8 cellular contexts compared by ENCODE assay signal in the genomic region with DNA sequence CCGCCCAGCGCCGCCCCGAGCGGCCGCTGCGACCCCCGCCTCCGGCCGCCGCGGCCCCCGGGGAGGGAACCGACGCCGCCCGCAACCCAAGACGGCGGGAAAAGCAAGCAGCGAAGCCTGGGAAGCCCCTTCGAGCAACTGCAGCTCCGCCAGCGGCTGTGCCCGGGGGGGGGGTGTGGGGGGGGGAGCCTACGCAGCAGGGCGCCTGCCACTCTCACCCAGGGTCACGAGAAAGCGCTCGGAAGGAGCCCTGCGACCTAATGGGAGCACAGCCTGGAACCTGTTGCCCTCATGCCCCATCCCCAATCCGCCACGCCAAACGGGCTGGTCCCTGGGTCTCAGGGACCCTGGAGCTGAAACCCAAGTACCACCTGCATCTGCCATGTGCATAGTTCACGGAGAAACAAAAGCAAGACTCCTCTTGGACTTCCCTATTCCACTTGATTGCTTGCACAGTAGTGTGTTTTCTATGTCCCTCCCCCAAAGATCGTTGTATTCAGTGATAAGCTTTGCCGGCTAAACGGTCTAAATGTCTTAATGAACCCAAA. TPM values are rescaled to one million over a fixed set of nuclear protein-coding genes. Genes with fewer than 3 reads are reported as not detected.
A peak's percentile ranks its signal among the peaks of the same experiment; 100 is the strongest.
DNase-seq lines count a peak whose midpoint lies in the region; ATAC-seq and TF ChIP-seq lines count a peak whose summit lies in the region.

No MANE protein-coding gene starts in this region.

- H3K4me1 Mint-ChIP-seq in activated CD4-positive, alpha-beta T cell treated with anti-CD3 and anti-CD28 coated beads, Interleukin-2, amount 10 ng/mL, durations not matched to agents 24 days and 14 days, result peaks cover 15% of the 10 kb centered on the region
- peaks cover 16% of the 10 kb centered on the region for H3K4me1 Mint-ChIP-seq in central memory CD8-positive, alpha-beta T cell
- H3K4me1 Mint-ChIP-seq in osteocyte (ENCODE audit: unreplicated experiment), result peaks cover 4% of the 10 kb centered on the region

- H3K27ac ChIP-seq in foreskin keratinocyte, result no peak overlapping the region

- intact Hi-C loops in activated CD4-positive, alpha-beta T cell treated with anti-CD3 and anti-CD28 coated beads, Interleukin-2, amount 10 ng/mL, durations not matched to agents 24 days and 14 days (cut with micrococcal nuclease), result no loop called here

- peaks cover 2% of the 10 kb centered on the region for H3K36me3 Mint-ChIP-seq in activated CD4-positive, alpha-beta T cell treated with anti-CD3 and anti-CD28 coated beads, Interleukin-2, amount 10 ng/mL, durations not matched to agents 24 days and 14 days (ENCODE audit: low read depth)
- H3K36me3 Mint-ChIP-seq in central memory CD8-positive, alpha-beta T cell (ENCODE audit: insufficient read depth), result peaks cover 2% of the 10 kb centered on the region
- H3K36me3 Mint-ChIP-seq in osteocyte (ENCODE audit: unreplicated experiment), result no peaks in the 10 kb centered on the region

- peak; percentile 24 for ATAC-seq in central memory CD8-positive, alpha-beta T cell (replicated peaks; ENCODE audit: extremely low read depth, poor library complexity, severe bottlenecking)
- ATAC-seq in foreskin keratinocyte, result no peak

- H3K27ac Mint-ChIP-seq in activated CD4-positive, alpha-beta T cell treated with anti-CD3 and anti-CD28 coated beads, Interleukin-2, amount 10 ng/mL, durations not matched to agents 24 days and 14 days, result peak overlapping the region; percentile 67
- H3K27ac Mint-ChIP-seq in central memory CD8-positive, alpha-beta T cell (ENCODE audit: low read depth), result peak overlapping the region; percentile 83
- no peak overlapping the region for H3K27ac Mint-ChIP-seq in osteocyte (ENCODE audit: unreplicated experiment)

- peak overlapping the region; percentile 78 for H3K4me3 Mint-ChIP-seq in activated CD4-positive, alpha-beta T cell treated with anti-CD3 and anti-CD28 coated beads, Interleukin-2, amount 10 ng/mL, durations not matched to agents 24 days and 14 days
- H3K4me3 Mint-ChIP-seq in central memory CD8-positive, alpha-beta T cell, result peak overlapping the region; percentile 83
- H3K4me3 Mint-ChIP-seq in osteocyte (ENCODE audit: unreplicated experiment), result peak overlapping the region; percentile 65

- no peaks in the 10 kb centered on the region for H3K9me3 Mint-ChIP-seq in activated CD4-positive, alpha-beta T cell treated with anti-CD3 and anti-CD28 coated beads, Interleukin-2, amount 10 ng/mL, durations not matched to agents 24 days and 14 days
- H3K9me3 Mint-ChIP-seq in central memory CD8-positive, alpha-beta T cell, result no peaks in the 10 kb centered on the region
- no peaks in the 10 kb centered on the region for H3K9me3 Mint-ChIP-seq in osteocyte (ENCODE audit: unreplicated experiment)

- TF ChIP-seq CTCF in osteocyte (IDR thresholded peaks at IDR 0.05), result no peak
- no peak for TF ChIP-seq CTCF in foreskin keratinocyte (conservative IDR thresholded peaks at IDR 0.05)

- peak; percentile 44 for DNase-seq in activated CD4-positive, alpha-beta T cell treated with anti-CD3 and anti-CD28 coated beads, Interleukin-2, amount 10 ng/mL, durations not matched to agents 24 days and 14 days
- no peak for DNase-seq in activated CD4-positive, alpha-beta T cell treated with anti-CD3 and anti-CD28 coated beads, Interleukin-2, amount 50 U/mL, for 1 hour
- DNase-seq in NCI-H748 (lab: John Stamatoyannopoulos, UW; ENCODE audit: unreplicated experiment) (peak; percentile 20), osteocyte (ENCODE audit: extremely low spot score, unreplicated experiment) (no peak), cerebellar cortex (ENCODE audit: low spot score) (no peak), foreskin keratinocyte (no peak)
- DNase-seq in central memory CD8-positive, alpha-beta T cell (ENCODE audit: low spot score in 2 of 2), result no peak
- DNase-seq in effector CD4-positive, alpha-beta T cell, result no peak

- peaks cover 35% of the 10 kb centered on the region for H3K27me3 ChIP-seq in foreskin keratinocyte

- peaks cover 5% of the 10 kb centered on the region for H3K27me3 Mint-ChIP-seq in activated CD4-positive, alpha-beta T cell treated with anti-CD3 and anti-CD28 coated beads, Interleukin-2, amount 10 ng/mL, durations not matched to agents 24 days and 14 days
- no peaks in the 10 kb centered on the region for H3K27me3 Mint-ChIP-seq in central memory CD8-positive, alpha-beta T cell
- peaks cover 8% of the 10 kb centered on the region for H3K27me3 Mint-ChIP-seq in osteocyte (ENCODE audit: unreplicated experiment)

- no peaks in the 10 kb centered on the region for H3K4me1 ChIP-seq in foreskin keratinocyte

RNA-seq across cellular contexts. Expression of gene GAB3, which starts 0.3 kb away (rescaled TPM):
- 3.5 and 3.6 TPM in 2 replicates for total RNA-seq in activated CD4-positive, alpha-beta T cell treated with anti-CD3 and anti-CD28 coated beads, Interleukin-2, amount 10 ng/mL, durations not matched to agents 24 days and 14 days
- total RNA-seq in osteocyte (0.78 and 1.1 TPM in 2 replicates), foreskin keratinocyte (0.14 and 0.31 TPM in 2 replicates)
- polyA plus RNA-seq in foreskin keratinocyte, result 0.04 and 0.11 TPM in 2 replicates

RNA-seq across cellular contexts. Expression of gene DKC1, which starts 11.5 kb away (rescaled TPM):
- total RNA-seq in activated CD4-positive, alpha-beta T cell treated with anti-CD3 and anti-CD28 coated beads, Interleukin-2, amount 10 ng/mL, durations not matched to agents 24 days and 14 days, result 183 and 196 TPM in 2 replicates
- total RNA-seq in osteocyte (37.5 and 39.9 TPM in 2 replicates), foreskin keratinocyte (77.4 and 98.5 TPM in 2 replicates)
- 53.7 and 71.4 TPM in 2 replicates for polyA plus RNA-seq in foreskin keratinocyte

RNA-seq across cellular contexts. Expression of gene MPP1, which starts 54.1 kb away (rescaled TPM):
- total RNA-seq in activated CD4-positive, alpha-beta T cell treated with anti-CD3 and anti-CD28 coated beads, Interleukin-2, amount 10 ng/mL, durations not matched to agents 24 days and 14 days, result 22.4 and 25.6 TPM in 2 replicates
- total RNA-seq in osteocyte, result 10.6 and 11.2 TPM in 2 replicates
- total RNA-seq in foreskin keratinocyte, result 8.6 and 9.0 TPM in 2 replicates
- 7.5 and 7.6 TPM in 2 replicates for polyA plus RNA-seq in foreskin keratinocyte

Comparison
In these comparisons a context has a peak if more than half of its experiments do, and no peak if none do; other contexts are left out.
1. DNase-seq: peak in activated CD4-positive, alpha-beta T cell treated with anti-CD3 and anti-CD28 coated beads, Interleukin-2, amount 10 ng/mL, durations not matched to agents 24 days and 14 days (single experiment) and NCI-H748 (single experiment); none in activated CD4-positive, alpha-beta T cell treated with anti-CD3 and anti-CD28 coated beads, Interleukin-2, amount 50 U/mL, for 1 hour (single experiment), central memory CD8-positive, alpha-beta T cell (0 of 2), osteocyte (single experiment), cerebellar cortex (single experiment), foreskin keratinocyte (0 of 2) and effector CD4-positive, alpha-beta T cell (single experiment).
2. Peak in every context shown above with its lines, with median percentiles within 50 percentile points of each other: H3K4me3 Mint-ChIP-seq.